In genomic region chr1:42328916-42329496, GRCh38 we compare ENCODE assay signal across 20 cellular contexts. TPM values are rescaled to one million over a fixed set of nuclear protein-coding genes. Genes with fewer than 3 reads are reported as not detected.
DNase-seq lines count a peak whose midpoint lies in the region; ATAC-seq and TF ChIP-seq lines count a peak whose summit lies in the region.
"Had no signal": no experiment of that assay in that cellular context is flagged by ENCODE, and none has a peak within 500 bp of the region (broad histone marks: within the 10 kb centered on the region; RNA-seq: fewer than 3 reads in every experiment).

No MANE protein-coding gene starts in this region.

- no peaks in the 10 kb centered on the region for H3K27me3 Mint-ChIP-seq in natural killer cell (ENCODE audit: low read depth in 2 of 2)
- no peaks in the 10 kb centered on the region for H3K27me3 Mint-ChIP-seq in natural killer cell treated with Interleukin-12 subunit alpha and Interleukin-12 subunit beta and Interleukin-15 and Interleukin-18, amount 100 ng/mL, for 72 hours
- H3K27me3 Mint-ChIP-seq: B cell, IgD-negative memory B cell had no signal

- H3K9me3 Mint-ChIP-seq in natural killer cell = no peaks in the 10 kb centered on the region
- H3K9me3 Mint-ChIP-seq in natural killer cell treated with Interleukin-12 subunit alpha and Interleukin-12 subunit beta and Interleukin-15 and Interleukin-18, amount 100 ng/mL, for 72 hours = no peaks in the 10 kb centered on the region
- H3K9me3 Mint-ChIP-seq: CD4-positive, CD25-positive, alpha-beta regulatory T cell had no signal

- H3K27ac Mint-ChIP-seq in natural killer cell = peak overlapping the region; percentile 17 to 26
- H3K27ac Mint-ChIP-seq in natural killer cell treated with Interleukin-12 subunit alpha and Interleukin-12 subunit beta and Interleukin-15 and Interleukin-18, amount 100 ng/mL, for 72 hours = no peak overlapping the region
- H3K27ac Mint-ChIP-seq: B cell; CD4-positive, CD25-positive, alpha-beta regulatory T cell had no signal

- peaks cover 83 to 89% of the 10 kb centered on the region in 2 donors for H3K4me1 Mint-ChIP-seq in natural killer cell
- peaks cover 56 to 59% of the 10 kb centered on the region in 2 donors for H3K4me1 Mint-ChIP-seq in natural killer cell treated with Interleukin-12 subunit alpha and Interleukin-12 subunit beta and Interleukin-15 and Interleukin-18, amount 100 ng/mL, for 72 hours (ENCODE audit: low read depth in 2 of 2)

- no peak for ATAC-seq in natural killer cell
- ATAC-seq in natural killer cell treated with Interleukin-12 subunit alpha and Interleukin-12 subunit beta and Interleukin-15 and Interleukin-18, amount 100 ng/mL, for 72 hours = no peak
- no peak for ATAC-seq in HG03565 (IDR thresholded peaks at IDR 0.05; ENCODE audit: unreplicated experiment)
- ATAC-seq: A549, Panc1 had no signal

- no peak for DNase-seq in natural killer cell
- no peak for DNase-seq in natural killer cell treated with Interleukin-12 subunit alpha and Interleukin-12 subunit beta and Interleukin-15 and Interleukin-18, amount 100 ng/mL, for 72 hours (ENCODE audit: low spot score)
- DNase-seq in NCI-H82 treated with DMSO at 0.1 percent for 48 hours (lab: John Stamatoyannopoulos, UW; ENCODE audit: unreplicated experiment) = peak; percentile 85
- DNase-seq in dermis microvascular lymphatic vessel endothelial cell (ENCODE audit: low read depth in 2 of 2) = peak; percentile 52 to 65
- DNase-seq in NCI-H2107 treated with DMSO at 0.1 percent for 48 hours (lab: John Stamatoyannopoulos, UW; ENCODE audit: unreplicated experiment) = no peak
- no peak for DNase-seq in COR-L47 (lab: John Stamatoyannopoulos, UW)
- DNase-seq: CD4-positive, CD25-positive, alpha-beta regulatory T cell; DMS153; MV-4-11; NCI-H1105 treated with DMSO at 0.1 percent for 48 hours; NCI-H187; NCI-H2227 treated with DMSO at 0.1 percent for 48 hours; NCI-H510A; NCI-H748 treated with DMSO at 0.1 percent for 48 hours had no signal

- H3K4me3 Mint-ChIP-seq in natural killer cell = no peak overlapping the region
- H3K4me3 Mint-ChIP-seq in natural killer cell treated with Interleukin-12 subunit alpha and Interleukin-12 subunit beta and Interleukin-15 and Interleukin-18, amount 100 ng/mL, for 72 hours = no peak overlapping the region
- H3K4me3 Mint-ChIP-seq: B cell had no signal

- TF ChIP-seq CTCF in natural killer cell (IDR thresholded peaks at IDR 0.05) = no peak

- H3K36me3 Mint-ChIP-seq in natural killer cell = no peaks in the 10 kb centered on the region
- no peaks in the 10 kb centered on the region for H3K36me3 Mint-ChIP-seq in natural killer cell treated with Interleukin-12 subunit alpha and Interleukin-12 subunit beta and Interleukin-15 and Interleukin-18, amount 100 ng/mL, for 72 hours
- H3K36me3 Mint-ChIP-seq: CD4-positive, CD25-positive, alpha-beta regulatory T cell had no signal

- intact Hi-C loops in natural killer cell (cut with micrococcal nuclease) = no loop called here

RNA-seq across cellular contexts. Expression of gene FOXJ3, which starts 6.0 kb away (rescaled TPM):
- total RNA-seq in natural killer cell = 10 to 100 TPM; 81.9 to 93.8 (median 82.5) TPM
- 10 to 100 TPM; 57.9 to 69.9 TPM for total RNA-seq in natural killer cell treated with Interleukin-12 subunit alpha and Interleukin-12 subunit beta and Interleukin-15 and Interleukin-18, amount 100 ng/mL, for 72 hours
- total RNA-seq in dermis microvascular lymphatic vessel endothelial cell = 15.1 and 18.1 TPM in 2 replicates

RNA-seq across cellular contexts. Expression of gene RIMKLA, which starts 51.6 kb away (rescaled TPM):
- total RNA-seq in natural killer cell (under 1 TPM; 0.13 to 0.45 (median 0.39) TPM), dermis microvascular lymphatic vessel endothelial cell (under 0.01 TPM in 2 replicates)
- total RNA-seq in natural killer cell treated with Interleukin-12 subunit alpha and Interleukin-12 subunit beta and Interleukin-15 and Interleukin-18, amount 100 ng/mL, for 72 hours = 1 to 10 TPM in 1 of 2 donors, under 1 TPM in 1; 0.98 to 8.8 TPM
- total RNA-seq: B cell; CD4-positive, CD25-positive, alpha-beta regulatory T cell; M059J had no signal

Comparison
In these comparisons a context has a peak if more than half of its experiments do, and no peak if none do; other contexts are left out.
1. H3K27ac Mint-ChIP-seq: peak in natural killer cell (2 of 2); none in natural killer cell treated with Interleukin-12 subunit alpha and Interleukin-12 subunit beta and Interleukin-15 and Interleukin-18, amount 100 ng/mL, for 72 hours (0 of 2).
2. DNase-seq: peak in NCI-H82 treated with DMSO at 0.1 percent for 48 hours (single experiment) and dermis microvascular lymphatic vessel endothelial cell (2 of 2); none in natural killer cell (single experiment), natural killer cell treated with Interleukin-12 subunit alpha and Interleukin-12 subunit beta and Interleukin-15 and Interleukin-18, amount 100 ng/mL, for 72 hours (single experiment), NCI-H2107 treated with DMSO at 0.1 percent for 48 hours (single experiment) and COR-L47 (single experiment).